In genomic region chr3:20008646-20009045, GRCh38 we compare ENCODE assay signal across 1 cellular context.
TF ChIP-seq lines count a peak whose summit lies in the region.

No MANE protein-coding gene starts in this region.

TF ChIP-seq in K562, 482 proteins besides CTCF, POLR2A, EP300 and RAD21 (continued from another document):
- TF ChIP-seq TCF7 (IDR thresholded peaks at IDR 0.05; ENCODE audit: borderline replicate concordance): no peak
TF ChIP-seq in K562: peak in this region for 15.
